ENCODE assay signal across 18 cellular contexts in the genomic region with DNA sequence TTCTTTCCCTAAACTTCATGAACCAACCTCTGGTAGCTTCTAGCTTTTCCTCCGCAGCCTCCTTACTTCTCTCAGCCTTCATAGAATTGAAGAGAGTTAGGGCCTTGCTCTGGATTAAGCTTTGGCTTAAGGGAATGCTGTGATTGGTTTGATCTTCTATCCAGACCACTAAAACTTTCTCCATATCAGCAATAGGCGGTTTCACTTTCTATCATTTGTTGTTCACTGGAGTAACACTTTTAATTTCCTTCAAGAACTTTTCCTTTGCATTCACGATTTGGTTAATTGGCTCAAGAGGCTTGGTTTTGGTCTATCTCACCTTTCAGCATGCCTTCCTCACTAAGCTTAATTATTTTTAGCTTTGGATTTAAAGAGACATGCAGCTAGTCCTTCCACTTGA. TPM values are rescaled to one million over a fixed set of nuclear protein-coding genes. Genes with fewer than 3 reads are reported as not detected.
DNase-seq lines count a peak whose midpoint lies in the region; ATAC-seq and TF ChIP-seq lines count a peak whose summit lies in the region.
"Had no signal": no experiment of that assay in that cellular context is flagged by ENCODE, and none has a peak within 500 bp of the region (broad histone marks: within the 10 kb centered on the region; RNA-seq: fewer than 3 reads in every experiment).

No MANE protein-coding gene starts in this region.

- H3K36me3 ChIP-seq in Loucy (ENCODE audit: insufficient read depth, low read length): peaks cover 23% of the 10 kb centered on the region; the same call in 1 of the 2 replicates

- H3K36me3 Mint-ChIP-seq in activated T-cell treated with anti-CD3 and anti-CD28 coated beads, Interleukin-2, amount 50 U/mL, for 24 hours (ENCODE audit: low read depth): peaks cover 89% of the 10 kb centered on the region
- no peaks in the 10 kb centered on the region for H3K36me3 Mint-ChIP-seq in neural crest cell (ENCODE audit: low read depth)

- H3K9me2 ChIP-seq in Loucy (replicated peaks; ENCODE audit: low read depth, low read length): no peaks in the 10 kb centered on the region

- H3F3A ChIP-seq in Loucy (ENCODE audit: low read depth): no peaks in the 10 kb centered on the region

- peak overlapping the region; percentile 60 for H3K4me2 ChIP-seq in Loucy (ENCODE audit: low read depth, low read length, poor library complexity, severe bottlenecking)
- H3K4me2 ChIP-seq: BLaER1 treated with 17β-estradiol and CSF1 and Interleukin-3, amounts not matched to agents 10 nM and 100 nM had no signal

- no peak for DNase-seq in activated T-cell treated with anti-CD3 and anti-CD28 coated beads, Interleukin-2, amount 50 U/mL, for 24 hours
- DNase-seq in activated T-cell treated with anti-CD3 and anti-CD28 coated beads for 4 hours (no peak), neural crest cell (ENCODE audit: low read depth, low spot score) (no peak), nucleus accumbens (lab: John Stamatoyannopoulos, UW) (no peak)
- DNase-seq: 8988T; Calu3; CD8-positive, alpha-beta T cell; DMS 273 treated with DMSO at 0.1 percent for 48 hours; DMS53; DND-41; EL; IMR-90 had no signal

- no peak overlapping the region for H3K4me3 Mint-ChIP-seq in activated T-cell treated with anti-CD3 and anti-CD28 coated beads, Interleukin-2, amount 50 U/mL, for 24 hours
- H3K4me3 Mint-ChIP-seq in neural crest cell: peak overlapping the region; percentile 42
- H3K4me3 Mint-ChIP-seq: CD8-positive, alpha-beta T cell had no signal

- H3K27me3 Mint-ChIP-seq in activated T-cell treated with anti-CD3 and anti-CD28 coated beads, Interleukin-2, amount 50 U/mL, for 24 hours: no peaks in the 10 kb centered on the region
- H3K27me3 Mint-ChIP-seq in neural crest cell (ENCODE audit: low read depth): no peaks in the 10 kb centered on the region

- H3K4me1 Mint-ChIP-seq in activated T-cell treated with anti-CD3 and anti-CD28 coated beads, Interleukin-2, amount 50 U/mL, for 24 hours (ENCODE audit: low read depth): peaks cover 40% of the 10 kb centered on the region
- peaks cover 18% of the 10 kb centered on the region for H3K4me1 Mint-ChIP-seq in neural crest cell

- H3K9me3 ChIP-seq in Loucy (ENCODE audit: insufficient read depth, low read depth, low read length): no peaks in the 10 kb centered on the region
- H3K9me3 ChIP-seq: BLaER1 treated with 17β-estradiol and CSF1 and Interleukin-3, amounts not matched to agents 10 nM and 100 nM; HAP-1 had no signal

- peaks cover 65% of the 10 kb centered on the region for H3K79me2 ChIP-seq in Loucy (ENCODE audit: insufficient read depth, low read length)

- peaks cover 34% of the 10 kb centered on the region for H4K20me1 ChIP-seq in Loucy (ENCODE audit: insufficient read depth, low read length, poor library complexity, severe bottlenecking)

- H2AFZ ChIP-seq in Loucy (ENCODE audit: low read length): no peak overlapping the region

- peak overlapping the region; percentile 30 for H3K4me3 ChIP-seq in Loucy (ENCODE audit: low read length, poor library complexity, severe bottlenecking)
- H3K4me3 ChIP-seq: BLaER1 treated with 17β-estradiol and CSF1 and Interleukin-3, amounts not matched to agents 10 nM and 100 nM; HAP-1; K562 had no signal

- H3K9ac ChIP-seq in Loucy (ENCODE audit: low read depth, low read length, poor library complexity, severe bottlenecking): no peak overlapping the region
- H3K9ac ChIP-seq: BLaER1 treated with 17β-estradiol and CSF1 and Interleukin-3, amounts not matched to agents 10 nM and 100 nM had no signal

- no peak for ATAC-seq in GM19463 (IDR thresholded peaks at IDR 0.05; ENCODE audit: unreplicated experiment)
- ATAC-seq in GM21367 (IDR thresholded peaks at IDR 0.05; ENCODE audit: unreplicated experiment): no peak
- ATAC-seq: CD8-positive, alpha-beta T cell; K562 had no signal

- peaks cover 23% of the 10 kb centered on the region for H3K4me1 ChIP-seq in Loucy (ENCODE audit: insufficient read depth, low read length, poor library complexity, severe bottlenecking)

- no peaks in the 10 kb centered on the region for H3K9me3 Mint-ChIP-seq in activated T-cell treated with anti-CD3 and anti-CD28 coated beads, Interleukin-2, amount 50 U/mL, for 24 hours
- no peaks in the 10 kb centered on the region for H3K9me3 Mint-ChIP-seq in neural crest cell
- H3K9me3 Mint-ChIP-seq: CD8-positive, alpha-beta T cell had no signal

- peak overlapping the region; percentile 45 for H3K27ac Mint-ChIP-seq in activated T-cell treated with anti-CD3 and anti-CD28 coated beads, Interleukin-2, amount 50 U/mL, for 24 hours
- H3K27ac Mint-ChIP-seq in neural crest cell (ENCODE audit: unreplicated experiment): no peak overlapping the region
- H3K27ac Mint-ChIP-seq: CD8-positive, alpha-beta T cell had no signal

- no peak for TF ChIP-seq CTCF in Loucy (conservative IDR thresholded peaks at IDR 0.05; ENCODE audit: low read length)
- no peak for TF ChIP-seq CTCF in neural crest cell (conservative IDR thresholded peaks at IDR 0.05)

- no peaks in the 10 kb centered on the region for H3K27me3 ChIP-seq in Loucy (ENCODE audit: insufficient read depth, low read length, poor library complexity, severe bottlenecking)
- H3K27me3 ChIP-seq: BLaER1 treated with 17β-estradiol and CSF1 and Interleukin-3, amounts not matched to agents 10 nM and 100 nM had no signal

RNA-seq across cellular contexts. Expression of a gene that starts 5.1 kb away (rescaled TPM):
- total RNA-seq in neural crest cell: 25.9 and 27.1 TPM in 2 replicates

RNA-seq across cellular contexts. Expression of a gene that starts 5.2 kb away (rescaled TPM):
- total RNA-seq in neural crest cell: 29.4 and 29.7 TPM in 2 replicates
